ENCODE assay signal across 21 cellular contexts in genomic region chr1:3568815-3569435, GRCh38. TPM values are rescaled to one million over a fixed set of nuclear protein-coding genes. Genes with fewer than 3 reads are reported as not detected.
A peak's percentile ranks its signal among the peaks of the same experiment; 100 is the strongest.
DNase-seq lines count a peak whose midpoint lies in the region; ATAC-seq, FAIRE-seq and TF ChIP-seq lines count a peak whose summit lies in the region.
"Had no signal": no experiment of that assay in that cellular context is flagged by ENCODE, and none has a peak within 500 bp of the region (broad histone marks: within the 10 kb centered on the region; RNA-seq: fewer than 3 reads in every experiment).

No MANE protein-coding gene starts in this region.

- H3K4me3 ChIP-seq in HepG2 (replicated peaks in 1 of 3; ENCODE audit: insufficient read depth in 1 of 3, low read depth in 2 of 3, low read length in 3 of 3), result no peak overlapping the region
- no peak overlapping the region for H3K4me3 ChIP-seq in right lobe of liver
- H3K4me3 ChIP-seq in neuronal stem cell (ENCODE audit: low read length in 2 of 2), result no peak overlapping the region
- H3K4me3 ChIP-seq in prostate gland, result no peak overlapping the region
- H3K4me3 ChIP-seq: A549, GM23338 had no signal

- no peak overlapping the region for H3K18ac ChIP-seq in neuronal stem cell (ENCODE audit: low read length)

- H3K4me1 ChIP-seq in HepG2 (ENCODE audit: insufficient read depth, low read length) (peaks cover 17% of the 10 kb centered on the region), right lobe of liver (no peaks in the 10 kb centered on the region), neuronal stem cell (ENCODE audit: control insufficient read depth in 2 of 2, insufficient read depth in 1 of 2, low read depth in 1 of 2, low read length in 2 of 2) (no peaks in the 10 kb centered on the region), prostate gland (replicated peaks) (no peaks in the 10 kb centered on the region)
- H3K4me1 ChIP-seq: A549, Caco-2 had no signal

- TF ChIP-seq EP300 in HepG2 (IDR thresholded peaks at IDR 0.05; ENCODE audit: low read depth in 2 of 2, low read length in 2 of 2), result no peak
- TF ChIP-seq EP300 in HepG2 (CRISPR knock-in tag; IDR thresholded peaks at IDR 0.05; ENCODE audit: borderline replicate concordance), result no peak

- H3K9me3 ChIP-seq in HepG2 (ENCODE audit: low read length) (no peaks in the 10 kb centered on the region), right lobe of liver (no peaks in the 10 kb centered on the region), neuronal stem cell (replicated peaks in 1 of 2; ENCODE audit: control insufficient read depth in 2 of 2, insufficient read depth in 1 of 2, low read depth in 1 of 2, low read length in 2 of 2) (no peaks in the 10 kb centered on the region), prostate gland (no peaks in the 10 kb centered on the region)
- H3K9me3 ChIP-seq: A549, Caco-2 had no signal

- H2BK120ac ChIP-seq in neuronal stem cell (ENCODE audit: low read depth, low read length), result no peak overlapping the region

- POLR2A ChIA-PET in HepG2 (lab: Yijun Ruan, JAX), result no interaction called here

- H4K8ac ChIP-seq in neuronal stem cell (ENCODE audit: low read depth, low read length), result no peak overlapping the region

- H3K4ac ChIP-seq in neuronal stem cell (ENCODE audit: low read length), result no peak overlapping the region

- H3K27me3 ChIP-seq in HepG2 (ENCODE audit: control insufficient read depth in 1 of 2, insufficient read depth in 2 of 2, low read length in 2 of 2) (peaks cover 2 to 18% of the 10 kb centered on the region in 2 experiments; a peak in 3 of 5 replicates), right lobe of liver (no peaks in the 10 kb centered on the region), neuronal stem cell (ENCODE audit: control insufficient read depth in 3 of 3, insufficient read depth in 3 of 3, low read depth in 1 of 3, low read length in 3 of 3) (no peaks in the 10 kb centered on the region), prostate gland (replicated peaks; ENCODE audit: insufficient read depth) (no peaks in the 10 kb centered on the region)

- no peaks in the 10 kb centered on the region for H3K79me2 ChIP-seq in HepG2 (ENCODE audit: insufficient read depth, low read length)

- peak overlapping the region; percentile 14 for H2AK5ac ChIP-seq in neuronal stem cell (ENCODE audit: low read depth, low read length)

- WGBS in HepG2 (ENCODE audit: low lambda C conversion rate), result 67% methylated on average over 3 of the region's 13 CpGs
- 60% methylated on average over 1 of the region's 13 CpGs for WGBS in right lobe of liver (ENCODE audit: insufficient coverage, low coverage, low lambda C conversion rate, missing lambda C conversion rate)
- no CpG with 5 or more reads among the region's 13 CpGs for WGBS in neuronal stem cell (ENCODE audit: extremely low coverage in 2 of 2, insufficient read length in 2 of 2, insufficient replicate concordance in 1 of 2), 2 donors
- 96% methylated on average over 11 of the region's 13 CpGs for WGBS in prostate gland

- in situ Hi-C loops in HepG2 (cut with HindIII; ENCODE audit: extremely low pct_ligation_motif_present, low pct_unique_long_range_greater_than_20kb), result loop anchor here (5.0 kb wide), 1 partner anchor 53 kb away; no protein-coding TSS in a partner anchor

- no peak for TF ChIP-seq RAD21 in HepG2 (CRISPR knock-in tag; IDR thresholded peaks at IDR 0.05)

- no peak overlapping the region for H2AFZ ChIP-seq in HepG2 (ENCODE audit: low read length)
- H2AFZ ChIP-seq in neuronal stem cell (ENCODE audit: low read length), result no peak overlapping the region
- H2AFZ ChIP-seq: GM23338 had no signal

- no peak for DNase-seq in Right ventricle myocardium inferior (ENCODE audit: missing footprints)
- no peak for DNase-seq in cardiac septum (ENCODE audit: low spot score)
- no peak for DNase-seq in HepG2 (ENCODE audit: low spot score)
- DNase-seq in right lobe of liver, result no peak
- peak; percentile 55 for DNase-seq in left ventricle myocardium superior
- DNase-seq in neuronal stem cell (ENCODE audit: low spot score), result no peak
- DNase-seq in prostate gland (ENCODE audit: low spot score), result no peak
- DNase-seq: AML-193; Caco-2; CD4-positive, alpha-beta T cell; H7; IMR-90 had no signal

- no peak overlapping the region for H3K9ac ChIP-seq in HepG2 (ENCODE audit: insufficient read depth, low read depth, low read length)
- peak overlapping the region; percentile 21 for H3K9ac ChIP-seq in neuronal stem cell (ENCODE audit: low read depth, low read length, poor library complexity)

- intact Hi-C loops in Right ventricle myocardium inferior (cut with DNase I) (loop anchor here (5.0 kb wide), 1 partner anchor 77 kb away; no protein-coding TSS in a partner anchor), cardiac septum (cut with DNase I) (loop anchor here (5.0 kb wide), 1 partner anchor 77 kb away; no protein-coding TSS in a partner anchor), HepG2 (cut with micrococcal nuclease; ENCODE audit: unreplicated experiment) (no loop called here), right lobe of liver (cut with DNase I) (no loop called here), left ventricle myocardium superior (cut with micrococcal nuclease) (no loop called here), prostate gland (cut with DNase I) (no loop called here)

- CTCF ChIA-PET in HepG2 (lab: Yijun Ruan, JAX; ENCODE audit: low intra/inter-chr PET ratio, low total read pairs), result no interaction called here

- no peak for TF ChIP-seq CTCF in HepG2 (CRISPR knock-in tag; IDR thresholded peaks at IDR 0.05)
- TF ChIP-seq CTCF in right lobe of liver (IDR thresholded peaks at IDR 0.05), result no peak
- no peak for TF ChIP-seq CTCF in prostate gland (IDR thresholded peaks at IDR 0.05)

- no peak overlapping the region for H4K91ac ChIP-seq in neuronal stem cell (ENCODE audit: low read depth, low read length, poor library complexity)

- BruUV-seq in HepG2 (replicated peaks; lab: Mats Ljungman, UMichigan), result no TSS peak

- H2BK5ac ChIP-seq in neuronal stem cell (ENCODE audit: low read length), result peak overlapping the region; percentile 53

- H2BK12ac ChIP-seq in neuronal stem cell (ENCODE audit: low read length), result no peak overlapping the region

- no peak for FAIRE-seq in HepG2 (lab: Jason Lieb, UNC)
- FAIRE-seq: A549, D721Med, G401.6, GM12891, GM19239 had no signal

- H2BK15ac ChIP-seq in neuronal stem cell (ENCODE audit: low read length), result no peak overlapping the region

- peaks cover 7% of the 10 kb centered on the region; the same call in 1 of the 2 replicates for H4K20me1 ChIP-seq in HepG2 (ENCODE audit: insufficient read depth, low read length)

- peak overlapping the region; percentile 84 for H3K14ac ChIP-seq in neuronal stem cell (ENCODE audit: low read length)

- H3K4me2 ChIP-seq in HepG2 (ENCODE audit: low read depth, low read length) (no peak overlapping the region), neuronal stem cell (ENCODE audit: insufficient read depth, low read length, poor library complexity, severe bottlenecking) (no peak overlapping the region)
- H3K4me2 ChIP-seq: A549, GM23338 had no signal

- no peak overlapping the region for H3K27ac ChIP-seq in HepG2 (ENCODE audit: extremely low read length, insufficient read depth, low read length)
- H3K27ac ChIP-seq in right lobe of liver, result no peak overlapping the region
- no peak overlapping the region for H3K27ac ChIP-seq in neuronal stem cell (replicated peaks; ENCODE audit: low read length)
- H3K27ac ChIP-seq in prostate gland, result no peak overlapping the region
- H3K27ac ChIP-seq: 22Rv1, A549, C4-2B had no signal

- no peak overlapping the region for H3K23ac ChIP-seq in neuronal stem cell (ENCODE audit: low read depth, low read length, poor library complexity)

- H3K79me1 ChIP-seq in neuronal stem cell (ENCODE audit: low read depth, low read length), result peaks cover 9% of the 10 kb centered on the region

- ATAC-seq in Right ventricle myocardium inferior, result peak; percentile 82
- ATAC-seq in HepG2, result no peak
- no peak for ATAC-seq in right lobe of liver
- ATAC-seq in left ventricle myocardium superior, result peak; percentile 73
- ATAC-seq in HG03039 (IDR thresholded peaks at IDR 0.05; ENCODE audit: unreplicated experiment), result no peak
- ATAC-seq: A549, GM23338 had no signal

- no peak for TF ChIP-seq POLR2A in HepG2 (IDR thresholded peaks at IDR 0.05; ENCODE audit: insufficient read depth in 1 of 2, low read depth in 2 of 2, low read length in 2 of 2)
- TF ChIP-seq POLR2A in right lobe of liver (IDR thresholded peaks at IDR 0.05), result no peak
- no peak for TF ChIP-seq POLR2A in prostate gland (IDR thresholded peaks at IDR 0.05)

- H3K36me3 ChIP-seq in HepG2 (replicated peaks in 1 of 2; ENCODE audit: control insufficient read depth in 1 of 2, insufficient read depth in 2 of 2, low read length in 2 of 2) (no peaks in the 10 kb centered on the region; a peak in 1 of 5 replicates), right lobe of liver (no peaks in the 10 kb centered on the region), neuronal stem cell (replicated peaks in 1 of 2; ENCODE audit: control insufficient read depth in 2 of 2, insufficient read depth in 2 of 2, low read length in 2 of 2) (peaks cover 8 to 9% of the 10 kb centered on the region in 2 donors), prostate gland (no peaks in the 10 kb centered on the region)

RNA-seq across cellular contexts. Expression of gene MEGF6, which starts 42.4 kb away (rescaled TPM):
- total RNA-seq in Right ventricle myocardium inferior, result 7.0 TPM
- total RNA-seq in cardiac septum, result 9.3 TPM
- 0.76 and 1.9 TPM in 2 replicates for total RNA-seq in HepG2 (2016; rRNA removed; fragmentation: Illumina TruSeq; extraction: Trizol)
- 0.18 and 0.61 TPM in 2 replicates for total RNA-seq in HepG2 (2016; cell fraction: cytosol; rRNA removed; fragmentation: Illumina TruSeq; extraction: Trizol; ENCODE audit: low read depth)
- total RNA-seq in HepG2 (2016; cell fraction: insoluble cytoplasmic fraction; rRNA removed; fragmentation: Illumina TruSeq; extraction: Trizol), result 0.70 and 2.7 TPM in 2 replicates
- 0.52 and 0.96 TPM in 2 replicates for total RNA-seq in HepG2 (2016; cell fraction: membrane; rRNA removed; fragmentation: Illumina TruSeq; extraction: Trizol)
- 2.7 and 3.4 TPM in 2 replicates for total RNA-seq in HepG2 (2016; cell fraction: nucleus; rRNA removed; fragmentation: Illumina TruSeq; extraction: Trizol)
- polyA plus RNA-seq in HepG2 (2011; rRNA removed), result 1.9 and 3.5 TPM in 2 replicates
- 0.90 and 1.8 TPM in 2 replicates for polyA plus RNA-seq in HepG2 (2011; cell fraction: cytosol; rRNA removed)
- polyA plus RNA-seq in HepG2 (2011; cell fraction: nucleus; rRNA removed), result 68.1 and 94.7 TPM in 2 replicates
- polyA plus RNA-seq in HepG2 (2012), result 3.6 and 4.8 TPM in 2 replicates
- 0.09 and 0.19 TPM in 2 replicates for polyA plus RNA-seq in HepG2 (2016; cell fraction: cytosol; fragmentation: Illumina TruSeq; extraction: Trizol; ENCODE audit: low read depth)
- 0.80 and 1.3 TPM in 2 replicates for polyA plus RNA-seq in HepG2 (2016; cell fraction: insoluble cytoplasmic fraction; fragmentation: Illumina TruSeq; extraction: Trizol; ENCODE audit: low read depth)
- polyA plus RNA-seq in HepG2 (2016; cell fraction: membrane; fragmentation: Illumina TruSeq; extraction: Trizol; ENCODE audit: low read depth), result 0.19 and 0.34 TPM in 2 replicates
- 8.1 and 10.4 TPM in 2 replicates for polyA plus RNA-seq in HepG2 (2016; cell fraction: nucleus; fragmentation: Illumina TruSeq; extraction: Trizol; ENCODE audit: insufficient read depth, low read depth)
- 3.5 and 4.6 TPM in 2 replicates for polyA minus RNA-seq in HepG2 (2011; rRNA and poly(A)+ RNA removed; ENCODE audit: low replicate concordance)
- polyA minus RNA-seq in HepG2 (2011; cell fraction: cytosol; rRNA and poly(A)+ RNA removed), result 1.7 and 2.4 TPM in 2 replicates
- polyA minus RNA-seq in HepG2 (2011; cell fraction: nucleus; rRNA and poly(A)+ RNA removed), result 5.6 and 10.6 TPM in 2 replicates
- total RNA-seq in right lobe of liver, result 1 to 10 TPM; 2.2 to 9.6 (median 4.4) TPM
- 11.6 TPM for total RNA-seq in left ventricle myocardium superior
- 10.3 TPM for polyA plus RNA-seq in neuronal stem cell (2013, experiment 1 of 2)
- polyA plus RNA-seq in neuronal stem cell (2013, experiment 2 of 2), result 10.0 TPM
- total RNA-seq in prostate gland, result 10 to 100 TPM; 67.3 to 82.5 TPM

RNA-seq across cellular contexts. Expression of gene TPRG1L, which starts 55.9 kb away (rescaled TPM):
- total RNA-seq in Right ventricle myocardium inferior (46.1 TPM), cardiac septum (44.3 TPM), HepG2 (2016; rRNA removed; fragmentation: Illumina TruSeq; extraction: Trizol) (21.3 and 31.7 TPM in 2 replicates), right lobe of liver (10 to 100 TPM; 42.5 to 54.6 (median 53.4) TPM), left ventricle myocardium superior (48.6 TPM), prostate gland (10 to 100 TPM; 26.4 to 35.0 TPM)
- 5.7 and 6.3 TPM in 2 replicates for total RNA-seq in HepG2 (2016; cell fraction: cytosol; rRNA removed; fragmentation: Illumina TruSeq; extraction: Trizol; ENCODE audit: low read depth)
- 20.0 and 34.6 TPM in 2 replicates for total RNA-seq in HepG2 (2016; cell fraction: insoluble cytoplasmic fraction; rRNA removed; fragmentation: Illumina TruSeq; extraction: Trizol)
- total RNA-seq in HepG2 (2016; cell fraction: membrane; rRNA removed; fragmentation: Illumina TruSeq; extraction: Trizol), result 26.8 and 28.4 TPM in 2 replicates
- 13.9 and 17.8 TPM in 2 replicates for total RNA-seq in HepG2 (2016; cell fraction: nucleus; rRNA removed; fragmentation: Illumina TruSeq; extraction: Trizol)
- 37.4 and 44.3 TPM in 2 replicates for polyA plus RNA-seq in HepG2 (2011; rRNA removed)
- 39.8 and 48.5 TPM in 2 replicates for polyA plus RNA-seq in HepG2 (2011; cell fraction: cytosol; rRNA removed)
- polyA plus RNA-seq in HepG2 (2011; cell fraction: nucleus; rRNA removed), result 18.5 and 21.7 TPM in 2 replicates
- polyA plus RNA-seq in HepG2 (2012), result 32.1 and 36.9 TPM in 2 replicates
- polyA plus RNA-seq in HepG2 (2016; cell fraction: cytosol; fragmentation: Illumina TruSeq; extraction: Trizol; ENCODE audit: low read depth), result 9.7 and 10.7 TPM in 2 replicates
- polyA plus RNA-seq in HepG2 (2016; cell fraction: insoluble cytoplasmic fraction; fragmentation: Illumina TruSeq; extraction: Trizol; ENCODE audit: low read depth), result 66.4 and 67.1 TPM in 2 replicates
- 27.9 and 28.2 TPM in 2 replicates for polyA plus RNA-seq in HepG2 (2016; cell fraction: membrane; fragmentation: Illumina TruSeq; extraction: Trizol; ENCODE audit: low read depth)
- polyA plus RNA-seq in HepG2 (2016; cell fraction: nucleus; fragmentation: Illumina TruSeq; extraction: Trizol; ENCODE audit: insufficient read depth, low read depth), result 42.7 TPM in 2 replicates
- 33.6 and 37.3 TPM in 2 replicates for polyA minus RNA-seq in HepG2 (2011; rRNA and poly(A)+ RNA removed; ENCODE audit: low replicate concordance)
- 24.6 and 30.2 TPM in 2 replicates for polyA minus RNA-seq in HepG2 (2011; cell fraction: cytosol; rRNA and poly(A)+ RNA removed)
- 8.0 and 10.2 TPM in 2 replicates for polyA minus RNA-seq in HepG2 (2011; cell fraction: nucleus; rRNA and poly(A)+ RNA removed)
- polyA plus RNA-seq in neuronal stem cell (2013, experiment 1 of 2), result 13.4 TPM
- 13.2 TPM for polyA plus RNA-seq in neuronal stem cell (2013, experiment 2 of 2)

Comparison
In these comparisons a context has a peak if more than half of its experiments do, and no peak if none do; other contexts are left out.
1. intact Hi-C loops: an anchor here in Right ventricle myocardium inferior (5.0 kb wide) and cardiac septum (5.0 kb wide); none called in HepG2, right lobe of liver, left ventricle myocardium superior and prostate gland.
2. ATAC-seq: peak in Right ventricle myocardium inferior (single experiment) and left ventricle myocardium superior (single experiment); none in HepG2 (single experiment), right lobe of liver (0 of 4) and HG03039 (single experiment).